19 cellular contexts compared by ENCODE assay signal in the genomic region with DNA sequence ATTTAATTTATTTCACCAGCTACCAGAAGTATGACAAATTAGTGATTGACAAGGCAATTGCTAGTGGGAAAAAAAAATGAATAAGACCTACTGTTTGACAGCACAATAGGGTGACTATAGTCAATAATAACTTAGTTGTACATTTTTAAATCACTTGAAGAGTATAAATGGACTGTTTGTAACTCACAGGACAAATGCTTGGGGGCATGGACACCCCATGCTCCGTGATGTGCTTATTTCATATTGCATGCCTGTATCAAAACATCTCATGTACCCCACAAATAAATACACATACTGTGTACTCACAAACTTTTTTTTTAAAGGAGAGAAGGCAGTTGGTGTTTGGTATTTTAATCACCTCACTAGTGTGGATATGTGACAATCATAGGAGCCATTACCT.
"Had no signal": no experiment of that assay in that cellular context is flagged by ENCODE, and none has a peak within 500 bp of the region (broad histone marks: within the 10 kb centered on the region; RNA-seq: fewer than 3 reads in every experiment).

No MANE protein-coding gene starts in this region.

- H3K27me3 ChIP-seq: colonic mucosa, esophagus muscularis mucosa, foreskin keratinocyte, gastrocnemius medialis, heart right ventricle, left lung had no signal

- H3K4me3 ChIP-seq: colonic mucosa, esophagus muscularis mucosa, gastrocnemius medialis, heart right ventricle, left lung, lower lobe of right lung, mucosa of descending colon had no signal

- H3K27ac ChIP-seq: colonic mucosa, esophagus muscularis mucosa, foreskin keratinocyte, gastrocnemius medialis, heart right ventricle, left lung, lower lobe of right lung had no signal

- H3K36me3 ChIP-seq: colonic mucosa, esophagus muscularis mucosa, gastrocnemius medialis, heart right ventricle, left lung, lower lobe of right lung had no signal

- ATAC-seq: effector memory CD8-positive, alpha-beta T cell; foreskin keratinocyte; gastrocnemius medialis; heart right ventricle; left cardiac atrium; left lung; left ventricle myocardium superior; lower lobe of right lung; mucosa of descending colon had no signal

- DNase-seq: colonic mucosa; cortex of kidney; effector CD8-positive, alpha-beta T cell; effector memory CD8-positive, alpha-beta T cell; endodermal cell; foreskin keratinocyte; gastrocnemius medialis; glutamatergic neuron; head of caudate nucleus; heart right ventricle; hippocampal formation; left cardiac atrium; left lung; left ventricle myocardium superior; lower lobe of right lung; mesenchymal stem cell; mucosa of descending colon; naive B cell had no signal

- H3K9me3 ChIP-seq: colonic mucosa, esophagus muscularis mucosa, gastrocnemius medialis, left lung, lower lobe of right lung, mucosa of descending colon had no signal
